ENCODE assay signal across 1 cellular context in the genomic region with DNA sequence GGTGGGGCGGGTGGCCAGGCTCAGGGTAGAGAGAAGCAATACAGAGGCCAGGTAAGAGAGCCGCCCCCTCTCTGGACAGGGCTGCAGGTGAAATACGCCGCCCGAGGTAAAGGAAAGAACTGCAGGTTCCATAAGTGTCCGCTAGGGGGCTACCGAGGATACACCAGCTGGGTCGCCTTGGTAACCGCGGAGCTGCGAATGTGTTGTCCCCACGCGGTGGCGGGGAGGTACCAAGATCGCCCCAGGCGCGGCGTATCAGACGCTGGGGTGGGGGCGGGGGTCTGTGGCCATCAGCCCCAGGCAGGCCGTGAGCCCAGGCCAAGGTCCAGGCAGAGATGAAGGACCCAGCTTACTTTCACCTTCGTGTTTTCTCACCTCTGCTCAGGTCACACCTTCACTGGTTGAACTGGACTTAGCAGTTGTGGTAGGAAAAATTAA.
TF ChIP-seq lines count a peak whose summit lies in the region.

No MANE protein-coding gene starts in this region.

TF ChIP-seq in HepG2, 621 proteins besides CTCF, POLR2A, EP300 and RAD21 (continued from another document and continues in another):
- TF ChIP-seq, protein P1, sequence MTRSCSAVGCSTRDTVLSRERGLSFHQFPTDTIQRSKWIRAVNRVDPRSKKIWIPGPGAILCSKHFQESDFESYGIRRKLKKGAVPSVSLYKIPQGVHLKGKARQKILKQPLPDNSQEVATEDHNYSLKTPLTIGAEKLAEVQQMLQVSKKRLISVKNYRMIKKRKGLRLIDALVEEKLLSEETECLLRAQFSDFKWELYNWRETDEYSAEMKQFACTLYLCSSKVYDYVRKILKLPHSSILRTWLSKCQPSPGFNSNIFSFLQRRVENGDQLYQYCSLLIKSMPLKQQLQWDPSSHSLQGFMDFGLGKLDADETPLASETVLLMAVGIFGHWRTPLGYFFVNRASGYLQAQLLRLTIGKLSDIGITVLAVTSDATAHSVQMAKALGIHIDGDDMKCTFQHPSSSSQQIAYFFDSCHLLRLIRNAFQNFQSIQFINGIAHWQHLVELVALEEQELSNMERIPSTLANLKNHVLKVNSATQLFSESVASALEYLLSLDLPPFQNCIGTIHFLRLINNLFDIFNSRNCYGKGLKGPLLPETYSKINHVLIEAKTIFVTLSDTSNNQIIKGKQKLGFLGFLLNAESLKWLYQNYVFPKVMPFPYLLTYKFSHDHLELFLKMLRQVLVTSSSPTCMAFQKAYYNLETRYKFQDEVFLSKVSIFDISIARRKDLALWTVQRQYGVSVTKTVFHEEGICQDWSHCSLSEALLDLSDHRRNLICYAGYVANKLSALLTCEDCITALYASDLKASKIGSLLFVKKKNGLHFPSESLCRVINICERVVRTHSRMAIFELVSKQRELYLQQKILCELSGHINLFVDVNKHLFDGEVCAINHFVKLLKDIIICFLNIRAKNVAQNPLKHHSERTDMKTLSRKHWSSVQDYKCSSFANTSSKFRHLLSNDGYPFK (CRISPR knock-in tag; IDR thresholded peaks at IDR 0.05; ENCODE audit: borderline replicate concordance) = peak; percentile 57; the same call in 1 of the 2 replicates
- peak; percentile 82; the same call in 1 of the 2 replicates for TF ChIP-seq TOPORS (CRISPR knock-in tag; IDR thresholded peaks at IDR 0.05)
- TF ChIP-seq, protein P2, sequence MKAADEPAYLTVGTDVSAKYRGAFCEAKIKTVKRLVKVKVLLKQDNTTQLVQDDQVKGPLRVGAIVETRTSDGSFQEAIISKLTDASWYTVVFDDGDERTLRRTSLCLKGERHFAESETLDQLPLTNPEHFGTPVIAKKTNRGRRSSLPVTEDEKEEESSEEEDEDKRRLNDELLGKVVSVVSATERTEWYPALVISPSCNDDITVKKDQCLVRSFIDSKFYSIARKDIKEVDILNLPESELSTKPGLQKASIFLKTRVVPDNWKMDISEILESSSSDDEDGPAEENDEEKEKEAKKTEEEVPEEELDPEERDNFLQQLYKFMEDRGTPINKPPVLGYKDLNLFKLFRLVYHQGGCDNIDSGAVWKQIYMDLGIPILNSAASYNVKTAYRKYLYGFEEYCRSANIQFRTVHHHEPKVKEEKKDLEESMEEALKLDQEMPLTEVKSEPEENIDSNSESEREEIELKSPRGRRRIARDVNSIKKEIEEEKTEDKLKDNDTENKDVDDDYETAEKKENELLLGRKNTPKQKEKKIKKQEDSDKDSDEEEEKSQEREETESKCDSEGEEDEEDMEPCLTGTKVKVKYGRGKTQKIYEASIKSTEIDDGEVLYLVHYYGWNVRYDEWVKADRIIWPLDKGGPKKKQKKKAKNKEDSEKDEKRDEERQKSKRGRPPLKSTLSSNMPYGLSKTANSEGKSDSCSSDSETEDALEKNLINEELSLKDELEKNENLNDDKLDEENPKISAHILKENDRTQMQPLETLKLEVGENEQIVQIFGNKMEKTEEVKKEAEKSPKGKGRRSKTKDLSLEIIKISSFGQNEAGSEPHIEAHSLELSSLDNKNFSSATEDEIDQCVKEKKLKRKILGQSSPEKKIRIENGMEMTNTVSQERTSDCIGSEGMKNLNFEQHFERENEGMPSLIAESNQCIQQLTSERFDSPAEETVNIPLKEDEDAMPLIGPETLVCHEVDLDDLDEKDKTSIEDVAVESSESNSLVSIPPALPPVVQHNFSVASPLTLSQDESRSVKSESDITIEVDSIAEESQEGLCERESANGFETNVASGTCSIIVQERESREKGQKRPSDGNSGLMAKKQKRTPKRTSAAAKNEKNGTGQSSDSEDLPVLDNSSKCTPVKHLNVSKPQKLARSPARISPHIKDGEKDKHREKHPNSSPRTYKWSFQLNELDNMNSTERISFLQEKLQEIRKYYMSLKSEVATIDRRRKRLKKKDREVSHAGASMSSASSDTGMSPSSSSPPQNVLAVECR (CRISPR knock-in tag; IDR thresholded peaks at IDR 0.05; ENCODE audit: borderline replicate concordance) = peak; percentile 78; the same call in 1 of the 2 replicates
- no peak for TF ChIP-seq KLF9 (CRISPR knock-in tag; IDR thresholded peaks at IDR 0.05; ENCODE audit: low read depth)
- TF ChIP-seq FOXP4 (CRISPR knock-in tag; IDR thresholded peaks at IDR 0.05) = peak; percentile 58
- TF ChIP-seq SATB2 (CRISPR knock-in tag; IDR thresholded peaks at IDR 0.05) = no peak
- TF ChIP-seq, protein P3, sequence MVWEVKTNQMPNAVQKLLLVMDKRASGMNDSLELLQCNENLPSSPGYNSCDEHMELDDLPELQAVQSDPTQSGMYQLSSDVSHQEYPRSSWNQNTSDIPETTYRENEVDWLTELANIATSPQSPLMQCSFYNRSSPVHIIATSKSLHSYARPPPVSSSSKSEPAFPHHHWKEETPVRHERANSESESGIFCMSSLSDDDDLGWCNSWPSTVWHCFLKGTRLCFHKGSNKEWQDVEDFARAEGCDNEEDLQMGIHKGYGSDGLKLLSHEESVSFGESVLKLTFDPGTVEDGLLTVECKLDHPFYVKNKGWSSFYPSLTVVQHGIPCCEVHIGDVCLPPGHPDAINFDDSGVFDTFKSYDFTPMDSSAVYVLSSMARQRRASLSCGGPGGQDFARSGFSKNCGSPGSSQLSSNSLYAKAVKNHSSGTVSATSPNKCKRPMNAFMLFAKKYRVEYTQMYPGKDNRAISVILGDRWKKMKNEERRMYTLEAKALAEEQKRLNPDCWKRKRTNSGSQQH (CRISPR knock-in tag; IDR thresholded peaks at IDR 0.05; ENCODE audit: low read depth) = no peak
- no peak for TF ChIP-seq EZH2 (conservative IDR thresholded peaks at IDR 0.05; ENCODE audit: low read depth, low read length)
- TF ChIP-seq HOXA9 (CRISPR knock-in tag; IDR thresholded peaks at IDR 0.05; ENCODE audit: borderline replicate concordance) = no peak
- no peak for TF ChIP-seq ZNF878 (CRISPR knock-in tag; IDR thresholded peaks at IDR 0.05)
- TF ChIP-seq ZNF451 (CRISPR knock-in tag; IDR thresholded peaks at IDR 0.05) = 0 out of 2 replicates have a peak, but pooled peaks have one; percentile 50
- peak; percentile 23; the same call in 1 of the 2 replicates for TF ChIP-seq PPARG (CRISPR knock-in tag; conservative IDR thresholded peaks at IDR 0.05)
- TF ChIP-seq MATR3 (CRISPR knock-in tag; IDR thresholded peaks at IDR 0.05) = no peak
- TF ChIP-seq ZNF260 (CRISPR knock-in tag; IDR thresholded peaks at IDR 0.05; ENCODE audit: borderline replicate concordance, low read depth) = 0 out of 2 replicates have a peak, but pooled peaks have one; percentile 52
- no peak for TF ChIP-seq XBP1 (CRISPR knock-in tag; IDR thresholded peaks at IDR 0.05)
- no peak for TF ChIP-seq IRF9 (CRISPR knock-in tag; IDR thresholded peaks at IDR 0.05; ENCODE audit: borderline replicate concordance)
- TF ChIP-seq PREB (CRISPR knock-in tag; IDR thresholded peaks at IDR 0.05) = no peak
- peak; percentile 68; the same call in 1 of the 2 replicates for TF ChIP-seq TARDBP (CRISPR knock-in tag; IDR thresholded peaks at IDR 0.05)
- TF ChIP-seq SIX1 (CRISPR knock-in tag; IDR thresholded peaks at IDR 0.05; ENCODE audit: borderline replicate concordance) = no peak
- TF ChIP-seq ELF1 (CRISPR knock-in tag; IDR thresholded peaks at IDR 0.05) = no peak
- 0 out of 2 replicates have a peak, but pooled peaks have one; percentile 45 for TF ChIP-seq KLF11 (CRISPR knock-in tag; IDR thresholded peaks at IDR 0.05)
- peak; percentile 81; the same call in 1 of the 2 replicates for TF ChIP-seq ZNF614 (CRISPR knock-in tag; IDR thresholded peaks at IDR 0.05; ENCODE audit: borderline replicate concordance)
- no peak for TF ChIP-seq ZNF275 (CRISPR knock-in tag; IDR thresholded peaks at IDR 0.05; ENCODE audit: borderline replicate concordance)
- peak; percentile 54 for TF ChIP-seq PHF5A (CRISPR knock-in tag; IDR thresholded peaks at IDR 0.05; ENCODE audit: low read depth, unreplicated experiment)
- no peak for TF ChIP-seq E2F2 (CRISPR knock-in tag; IDR thresholded peaks at IDR 0.05; ENCODE audit: borderline replicate concordance)
- TF ChIP-seq, protein P4, sequence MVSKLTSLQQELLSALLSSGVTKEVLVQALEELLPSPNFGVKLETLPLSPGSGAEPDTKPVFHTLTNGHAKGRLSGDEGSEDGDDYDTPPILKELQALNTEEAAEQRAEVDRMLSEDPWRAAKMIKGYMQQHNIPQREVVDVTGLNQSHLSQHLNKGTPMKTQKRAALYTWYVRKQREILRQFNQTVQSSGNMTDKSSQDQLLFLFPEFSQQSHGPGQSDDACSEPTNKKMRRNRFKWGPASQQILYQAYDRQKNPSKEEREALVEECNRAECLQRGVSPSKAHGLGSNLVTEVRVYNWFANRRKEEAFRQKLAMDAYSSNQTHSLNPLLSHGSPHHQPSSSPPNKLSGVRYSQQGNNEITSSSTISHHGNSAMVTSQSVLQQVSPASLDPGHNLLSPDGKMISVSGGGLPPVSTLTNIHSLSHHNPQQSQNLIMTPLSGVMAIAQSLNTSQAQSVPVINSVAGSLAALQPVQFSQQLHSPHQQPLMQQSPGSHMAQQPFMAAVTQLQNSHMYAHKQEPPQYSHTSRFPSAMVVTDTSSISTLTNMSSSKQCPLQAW (CRISPR knock-in tag; IDR thresholded peaks at IDR 0.05) = no peak
- TF ChIP-seq MTA1 (CRISPR knock-in tag; IDR thresholded peaks at IDR 0.05; ENCODE audit: borderline replicate concordance) = no peak
- TF ChIP-seq TFDP1 (CRISPR knock-in tag; IDR thresholded peaks at IDR 0.05; ENCODE audit: borderline replicate concordance) = peak; percentile 41; the same call in 1 of the 2 replicates
- no peak for TF ChIP-seq ZNF770 (CRISPR knock-in tag; IDR thresholded peaks at IDR 0.05)
- peak; percentile 78; the same call in 1 of the 2 replicates for TF ChIP-seq EEA1 (CRISPR knock-in tag; IDR thresholded peaks at IDR 0.05; ENCODE audit: borderline replicate concordance)
